ENCODE assay signal across 32 cellular contexts in the genomic region with DNA sequence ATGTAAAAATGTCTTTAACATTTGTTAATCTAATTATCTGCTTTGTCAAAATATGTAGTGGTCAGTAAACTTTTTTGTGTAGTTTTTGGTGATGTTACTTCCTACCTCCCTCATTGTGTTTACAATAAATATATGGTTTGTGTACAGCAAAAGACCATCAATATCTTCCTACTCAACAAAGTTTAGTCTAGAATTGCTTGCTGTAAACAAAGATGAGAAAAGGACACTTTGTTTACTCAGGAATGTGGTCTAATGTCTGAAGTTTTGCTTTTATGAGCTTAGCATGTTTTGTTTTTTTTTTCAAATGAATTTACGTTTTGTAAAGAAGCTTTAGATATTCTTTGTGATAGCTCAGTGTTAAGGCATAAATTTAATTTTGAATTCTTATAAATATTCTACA.
"Had no signal": no experiment of that assay in that cellular context is flagged by ENCODE, and none has a peak within 500 bp of the region (broad histone marks: within the 10 kb centered on the region; RNA-seq: fewer than 3 reads in every experiment).

No MANE protein-coding gene starts in this region.

- H3K27ac ChIP-seq: adrenal gland, ascending aorta, body of pancreas, brain microvascular endothelial cell, breast epithelium, cardiac muscle cell had no signal

- H3K4me3 ChIP-seq: adrenal gland, ascending aorta, body of pancreas, breast epithelium, cardiac muscle cell had no signal

- H3K9me3 ChIP-seq: adrenal gland, ascending aorta, body of pancreas, breast epithelium had no signal

- FAIRE-seq: astrocyte, bronchial epithelial cell had no signal

- H3K36me3 ChIP-seq: adrenal gland, ascending aorta, brain microvascular endothelial cell, breast epithelium, cardiac muscle cell had no signal

- H3K27me3 ChIP-seq: adrenal gland, ascending aorta, body of pancreas, brain microvascular endothelial cell, breast epithelium, cardiac muscle cell had no signal

- H3K4me1 ChIP-seq: adrenal gland, ascending aorta, body of pancreas, breast epithelium had no signal

- DNase-seq: activated effector memory CD4-positive, alpha-beta T cell treated with anti-CD3 and anti-CD28 coated beads, Interleukin-2, amount 50 U/mL, for 16 hours; activated effector memory CD4-positive, alpha-beta T cell treated with Interleukin-2 at 50 U/mL for 16 hours; activated gamma-delta T cell; activated gamma-delta T cell treated with Interleukin-2 at 50 U/mL for 16 hours; activated naive CD4-positive, alpha-beta T cell; activated naive CD4-positive, alpha-beta T cell treated with anti-CD3 and anti-CD28 coated beads for 36 hours; activated naive CD4-positive, alpha-beta T cell treated with anti-CD3 and anti-CD28 coated beads, Interleukin-2, amount 10 ng/mL, durations not matched to agents 7 days and 5 days; activated naive CD4-positive, alpha-beta T cell treated with anti-CD3 and anti-CD28 coated beads, Interleukin-2, amount 50 U/mL, for 16 hours; activated naive CD4-positive, alpha-beta T cell treated with Interleukin-2 at 50 U/mL for 16 hours; activated naive CD8-positive, alpha-beta T cell treated with anti-CD3 and anti-CD28 coated beads for 36 hours; activated naive CD8-positive, alpha-beta T cell treated with anti-CD3 and anti-CD28 coated beads, Interleukin-2, amount 10 ng/mL, durations not matched to agents 7 days and 5 days; activated naive CD8-positive, alpha-beta T cell treated with anti-CD3 and anti-CD28 coated beads, Interleukin-2, amount 50 U/mL, for 24 hours; activated T-cell treated with anti-CD3 and anti-CD28 coated beads, Interleukin-2, amount 50 U/mL, for 1 hour; activated T-cell treated with anti-CD3 and anti-CD28 coated beads, Interleukin-2, amount 50 U/mL, for 24 hours; activated T-cell treated with anti-CD3 and anti-CD28 coated beads, Interleukin-2, amount 50 U/mL, for 4 hours; activated T-cell treated with anti-CD3 and anti-CD28 coated beads, Interleukin-2, amount 50 U/mL, for 48 hours; activated T-cell treated with anti-CD3 and anti-CD28 coated beads, Interleukin-2, amount 50 U/mL, for 72 hours; adrenal gland; amniotic stem cell; amygdala; anterior cingulate cortex; aorta; body of pancreas; brain microvascular endothelial cell; caudate nucleus; central memory CD4-positive, alpha-beta T cell; cerebellar nuclear complex had no signal
